1 cellular context compared by ENCODE assay signal in the genomic region with DNA sequence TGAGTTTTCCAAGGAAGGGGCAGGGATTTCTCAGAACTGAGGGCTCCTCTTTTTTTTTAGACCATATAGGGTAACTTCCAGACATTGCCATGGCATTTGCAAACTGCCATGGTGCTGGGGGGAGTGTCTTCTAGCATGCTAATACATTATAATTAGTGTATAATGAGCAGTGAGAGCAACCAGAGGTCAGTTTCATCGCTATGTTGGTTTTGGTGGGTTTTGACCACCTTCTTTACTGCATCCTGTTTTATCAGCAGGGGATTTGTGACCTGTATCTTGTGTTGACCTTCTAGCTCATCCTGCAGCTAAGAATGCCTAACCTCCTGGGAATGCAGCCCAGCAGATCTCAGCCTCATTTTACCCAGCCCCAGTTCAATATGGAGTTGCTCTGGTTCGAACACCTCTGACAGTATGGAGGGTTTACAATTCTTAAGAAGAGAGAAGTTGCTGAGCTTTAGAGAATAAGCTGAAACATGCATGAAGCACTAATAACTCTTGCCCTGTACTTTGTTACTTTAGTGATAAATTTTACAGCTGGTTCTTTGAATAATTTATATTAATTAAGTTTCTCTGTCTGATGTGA.
TF ChIP-seq lines count a peak whose summit lies in the region.

No MANE protein-coding gene starts in this region.

TF ChIP-seq in HepG2, 621 proteins besides CTCF, POLR2A, EP300 and RAD21:
- TF ChIP-seq GFI1 (CRISPR knock-in tag; IDR thresholded peaks at IDR 0.05; ENCODE audit: borderline replicate concordance) (no peak), ZNF850 (CRISPR knock-in tag; conservative IDR thresholded peaks at IDR 0.05) (no peak), ZNF230 (CRISPR knock-in tag; IDR thresholded peaks at IDR 0.05) (no peak), ZNF382 (CRISPR knock-in tag; IDR thresholded peaks at IDR 0.05; ENCODE audit: borderline replicate concordance) (no peak), KAT7 (CRISPR knock-in tag; IDR thresholded peaks at IDR 0.05; ENCODE audit: borderline replicate concordance) (no peak), ZEB1 (IDR thresholded peaks at IDR 0.05; ENCODE audit: insufficient replicate concordance, low read depth) (no peak), GZF1 (CRISPR knock-in tag; IDR thresholded peaks at IDR 0.05) (no peak), ZNF549 (CRISPR knock-in tag; IDR thresholded peaks at IDR 0.05) (no peak), HNRNPLL (IDR thresholded peaks at IDR 0.05; ENCODE audit: low read depth, low read length, poor library complexity, severe bottlenecking) (no peak), WIZ (CRISPR knock-in tag; IDR thresholded peaks at IDR 0.05) (no peak), NFE2L1 (CRISPR knock-in tag; IDR thresholded peaks at IDR 0.05; ENCODE audit: borderline replicate concordance) (no peak), ZNF841 (CRISPR knock-in tag; IDR thresholded peaks at IDR 0.05; ENCODE audit: borderline replicate concordance) (no peak), HNRNPH1 (optimal IDR thresholded peaks at IDR 0.05; ENCODE audit: low read depth, low read length) (no peak), PCBP2 (optimal IDR thresholded peaks at IDR 0.05; ENCODE audit: low read depth, low read length, poor library complexity, severe bottlenecking) (no peak)
- TF ChIP-seq, protein P1, sequence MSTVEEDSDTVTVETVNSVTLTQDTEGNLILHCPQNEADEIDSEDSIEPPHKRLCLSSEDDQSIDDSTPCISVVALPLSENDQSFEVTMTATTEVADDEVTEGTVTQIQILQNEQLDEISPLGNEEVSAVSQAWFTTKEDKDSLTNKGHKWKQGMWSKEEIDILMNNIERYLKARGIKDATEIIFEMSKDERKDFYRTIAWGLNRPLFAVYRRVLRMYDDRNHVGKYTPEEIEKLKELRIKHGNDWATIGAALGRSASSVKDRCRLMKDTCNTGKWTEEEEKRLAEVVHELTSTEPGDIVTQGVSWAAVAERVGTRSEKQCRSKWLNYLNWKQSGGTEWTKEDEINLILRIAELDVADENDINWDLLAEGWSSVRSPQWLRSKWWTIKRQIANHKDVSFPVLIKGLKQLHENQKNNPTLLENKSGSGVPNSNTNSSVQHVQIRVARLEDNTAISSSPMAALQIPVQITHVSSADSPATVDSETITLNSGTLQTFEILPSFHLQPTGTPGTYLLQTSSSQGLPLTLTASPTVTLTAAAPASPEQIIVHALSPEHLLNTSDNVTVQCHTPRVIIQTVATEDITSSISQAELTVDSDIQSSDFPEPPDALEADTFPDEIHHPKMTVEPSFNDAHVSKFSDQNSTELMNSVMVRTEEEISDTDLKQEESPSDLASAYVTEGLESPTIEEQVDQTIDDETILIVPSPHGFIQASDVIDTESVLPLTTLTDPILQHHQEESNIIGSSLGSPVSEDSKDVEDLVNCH (CRISPR knock-in tag; IDR thresholded peaks at IDR 0.05): no peak
- TF ChIP-seq, protein P2, sequence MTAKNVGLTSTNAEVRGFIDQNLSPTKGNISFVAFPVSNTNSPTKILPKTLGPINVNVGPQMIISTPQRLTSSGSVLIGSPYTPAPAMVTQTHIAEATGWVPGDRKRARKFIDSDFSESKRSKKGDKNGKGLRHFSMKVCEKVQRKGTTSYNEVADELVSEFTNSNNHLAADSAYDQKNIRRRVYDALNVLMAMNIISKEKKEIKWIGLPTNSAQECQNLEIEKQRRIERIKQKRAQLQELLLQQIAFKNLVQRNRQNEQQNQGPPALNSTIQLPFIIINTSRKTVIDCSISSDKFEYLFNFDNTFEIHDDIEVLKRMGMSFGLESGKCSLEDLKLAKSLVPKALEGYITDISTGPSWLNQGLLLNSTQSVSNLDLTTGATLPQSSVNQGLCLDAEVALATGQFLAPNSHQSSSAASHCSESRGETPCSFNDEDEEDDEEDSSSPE (CRISPR knock-in tag; IDR thresholded peaks at IDR 0.05): no peak
